ENCODE assay signal across 2 cellular contexts in genomic region chr18:24914685-24915267, GRCh38.
TF ChIP-seq lines count a peak whose summit lies in the region.

No MANE protein-coding gene starts in this region.

TF ChIP-seq in GM23338, 12 proteins besides CTCF, POLR2A, EP300 and RAD21:
- no peak for TF ChIP-seq JUNB (IDR thresholded peaks at IDR 0.05; ENCODE audit: unreplicated experiment)
- TF ChIP-seq ZNF331 (CRISPR knock-in tag; IDR thresholded peaks at IDR 0.05; ENCODE audit: low read depth), result no peak
- TF ChIP-seq ZNF462 (CRISPR knock-in tag; IDR thresholded peaks at IDR 0.05), result no peak
- no peak for TF ChIP-seq ZNF114 (CRISPR knock-in tag; IDR thresholded peaks at IDR 0.05)
- TF ChIP-seq EZH2 (IDR thresholded peaks at IDR 0.05; ENCODE audit: low read depth, unreplicated experiment), result no peak
- no peak for TF ChIP-seq NANOG (IDR thresholded peaks at IDR 0.05; ENCODE audit: borderline replicate concordance)
- no peak for TF ChIP-seq CREB1 (CRISPR knock-in tag; IDR thresholded peaks at IDR 0.05; ENCODE audit: low read depth)
- TF ChIP-seq ETS1 (IDR thresholded peaks at IDR 0.05), result no peak
- no peak for TF ChIP-seq STAT1 (IDR thresholded peaks at IDR 0.05; ENCODE audit: unreplicated experiment)
- no peak for TF ChIP-seq EZH2phosphoT487 (IDR thresholded peaks at IDR 0.05; ENCODE audit: unreplicated experiment)
- no peak for TF ChIP-seq POLR2AphosphoS5 (IDR thresholded peaks at IDR 0.05; ENCODE audit: low read depth)
- no peak for TF ChIP-seq REST (IDR thresholded peaks at IDR 0.05; ENCODE audit: unreplicated experiment)
TF ChIP-seq in GM23338: peak in this region for 0.

TF ChIP-seq in H1, 55 proteins besides CTCF, POLR2A, EP300 and RAD21:
- TF ChIP-seq KDM1A (IDR thresholded peaks at IDR 0.05; ENCODE audit: borderline replicate concordance, low read length) (no peak), RFX5 (IDR thresholded peaks at IDR 0.05; ENCODE audit: borderline replicate concordance, low read depth, low read length) (no peak), ATF3 (IDR thresholded peaks at IDR 0.05; ENCODE audit: insufficient read depth, low read depth, low read length) (0 out of 2 replicates have a peak, but pooled peaks have one; percentile 41), SIN3A (conservative IDR thresholded peaks at IDR 0.05 in 1 of 2, IDR thresholded peaks at IDR 0.05 in 1 of 2; ENCODE audit: low read depth in 1 of 2, low read length in 2 of 2) (no peak)
